Comparison of ENCODE assay signal across 8 cellular contexts in the genomic region with DNA sequence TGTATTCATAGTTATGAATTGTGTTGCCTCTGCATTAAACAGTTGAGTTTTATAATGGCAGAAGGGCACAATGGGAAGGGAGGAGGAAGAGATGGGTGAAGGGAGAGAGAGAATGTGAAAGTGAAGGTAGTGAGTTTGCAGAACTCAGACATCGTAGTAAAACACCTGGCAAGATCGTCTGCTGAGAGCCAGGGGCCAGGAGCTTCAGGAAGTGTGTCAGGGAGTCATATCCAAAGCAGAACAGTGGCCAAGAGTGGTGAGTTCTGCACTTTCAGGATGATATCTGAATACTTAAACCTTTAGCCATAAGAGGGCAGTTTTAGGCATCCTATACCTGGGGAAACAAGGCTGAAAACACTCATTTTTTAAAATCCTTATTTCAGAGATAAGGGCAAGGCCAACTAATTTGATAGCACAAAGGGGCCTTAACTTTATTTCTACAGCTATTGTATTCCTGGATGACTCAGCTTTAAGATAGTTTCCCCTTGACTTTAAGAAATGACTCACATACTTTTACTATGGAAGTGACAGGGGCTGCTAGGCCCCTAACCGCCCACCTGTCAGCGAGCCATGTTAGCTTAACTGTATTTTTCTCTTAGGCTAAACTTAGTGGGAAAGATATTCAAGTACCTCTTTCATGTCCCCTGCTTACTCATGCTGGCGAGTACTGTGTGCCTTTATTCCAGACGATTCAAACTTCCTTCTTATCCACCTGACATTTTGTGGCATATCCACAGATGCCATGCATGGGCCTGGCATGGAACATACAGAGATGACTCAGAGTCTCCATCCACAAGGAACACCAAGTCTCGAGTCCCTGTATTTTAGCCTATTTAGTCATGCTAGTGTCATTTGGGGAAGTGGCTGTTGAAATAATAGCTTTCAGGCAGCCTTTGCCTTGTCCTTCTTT. TPM values are rescaled to one million over a fixed set of nuclear protein-coding genes. Genes with fewer than 3 reads are reported as not detected.
A peak's percentile ranks its signal among the peaks of the same experiment; 100 is the strongest.
DNase-seq lines count a peak whose midpoint lies in the region; ATAC-seq and TF ChIP-seq lines count a peak whose summit lies in the region.

No MANE protein-coding gene starts in this region.

- no peaks in the 10 kb centered on the region for H3K4me1 Mint-ChIP-seq in CD4-positive, alpha-beta T cell (ENCODE audit: low read depth)
- peaks cover 35% of the 10 kb centered on the region for H3K4me1 Mint-ChIP-seq in activated CD8-positive, alpha-beta T cell treated with anti-CD3 and anti-CD28 coated beads for 36 hours (ENCODE audit: low read depth)

- intact Hi-C loops in CD4-positive, alpha-beta T cell (cut with DNase I, micrococcal nuclease), result no loop called here
- intact Hi-C loops in activated CD8-positive, alpha-beta T cell treated with anti-CD3 and anti-CD28 coated beads for 36 hours (cut with micrococcal nuclease), result no loop called here

- POLR2A ChIA-PET in CD4-positive, alpha-beta T cell (lab: Charles Lee), result no interaction called here
- POLR2A ChIA-PET in activated CD8-positive, alpha-beta T cell treated with anti-CD3 and anti-CD28 coated beads for 36 hours (lab: Charles Lee), result interaction anchor here (0.7 to 2.8 kb wide), 7 partner anchors 10 to 272 kb away, joined by 3 to 16 read pairs (median 4); a partner anchor contains a TSS

- no peak overlapping the region for H3K4me3 Mint-ChIP-seq in CD4-positive, alpha-beta T cell
- H3K4me3 Mint-ChIP-seq in activated CD8-positive, alpha-beta T cell treated with anti-CD3 and anti-CD28 coated beads for 36 hours, result peak overlapping the region; percentile 48

- H3K27ac Mint-ChIP-seq in CD4-positive, alpha-beta T cell, result peak overlapping the region; percentile 16
- H3K27ac Mint-ChIP-seq in activated CD8-positive, alpha-beta T cell treated with anti-CD3 and anti-CD28 coated beads for 36 hours, result peak overlapping the region; percentile 90

- in situ Hi-C loops in G401 (cut with HindIII; ENCODE audit: low sequenced_read_pairs), result no loop called here

- no peaks in the 10 kb centered on the region for H3K9me3 Mint-ChIP-seq in CD4-positive, alpha-beta T cell
- no peaks in the 10 kb centered on the region for H3K9me3 Mint-ChIP-seq in activated CD8-positive, alpha-beta T cell treated with anti-CD3 and anti-CD28 coated beads for 36 hours

- H3K36me3 Mint-ChIP-seq in CD4-positive, alpha-beta T cell (ENCODE audit: low read depth), result peaks cover 23% of the 10 kb centered on the region
- H3K36me3 Mint-ChIP-seq in activated CD8-positive, alpha-beta T cell treated with anti-CD3 and anti-CD28 coated beads for 36 hours (ENCODE audit: low read depth), result peaks cover 10% of the 10 kb centered on the region

- DNase-seq in CD4-positive, alpha-beta T cell, result no peak
- DNase-seq in activated CD8-positive, alpha-beta T cell treated with anti-CD3 and anti-CD28 coated beads for 36 hours, result peak; percentile 86
- DNase-seq in fibroblast of peridontal ligament (ENCODE audit: extremely low read depth), result peak; percentile 35
- peak; percentile 85 for DNase-seq in stimulated activated CD4-positive, alpha-beta T cell treated with anti-CD3 and anti-CD28 coated beads, Interleukin-15, amount 100 ng/mL, for 24 hours
- DNase-seq in G401 (ENCODE audit: low spot score), result no peak
- DNase-seq in mesenteric fat pad (ENCODE audit: low spot score), result no peak

- no peaks in the 10 kb centered on the region for H3K9me3 ChIP-seq in CD4-positive, alpha-beta T cell (ENCODE audit: control insufficient read depth, low read length)

- TF ChIP-seq CTCF in CD4-positive, alpha-beta T cell (IDR thresholded peaks at IDR 0.05), result no peak
- no peak for TF ChIP-seq CTCF in activated CD8-positive, alpha-beta T cell treated with anti-CD3 and anti-CD28 coated beads for 36 hours (IDR thresholded peaks at IDR 0.05)

- CTCF ChIA-PET in CD4-positive, alpha-beta T cell (lab: Charles Lee), result interaction anchor here (0.8 to 1.7 kb wide), 4 partner anchors 10 to 110 kb away, joined by 3 to 8 read pairs (median 4); no protein-coding TSS in a partner anchor
- CTCF ChIA-PET in activated CD8-positive, alpha-beta T cell treated with anti-CD3 and anti-CD28 coated beads for 36 hours (lab: Charles Lee), result interaction anchor here (0.7 to 5.8 kb wide), 22 partner anchors 8 to 263 kb away, joined by 3 to 72 read pairs (median 4); a partner anchor contains a TSS

- ATAC-seq in CD4-positive, alpha-beta T cell (ENCODE audit: poor library complexity), result no peak
- peak; percentile 74 for ATAC-seq in GM19468 (IDR thresholded peaks at IDR 0.05; ENCODE audit: extremely low read depth, unreplicated experiment)
- ATAC-seq in HG03521 (IDR thresholded peaks at IDR 0.05; ENCODE audit: unreplicated experiment), result peak; percentile 54
- peak; percentile 88 for ATAC-seq in activated CD8-positive, alpha-beta T cell treated with anti-CD3 and anti-CD28 coated beads for 36 hours

- H3K27me3 ChIP-seq in CD4-positive, alpha-beta T cell (ENCODE audit: control insufficient read depth, insufficient read depth, low read length), result no peaks in the 10 kb centered on the region

- H3K27ac ChIP-seq in CD4-positive, alpha-beta T cell (ENCODE audit: low read depth, low read length), result no peak overlapping the region

- H3K27me3 Mint-ChIP-seq in CD4-positive, alpha-beta T cell, result no peaks in the 10 kb centered on the region
- no peaks in the 10 kb centered on the region for H3K27me3 Mint-ChIP-seq in activated CD8-positive, alpha-beta T cell treated with anti-CD3 and anti-CD28 coated beads for 36 hours

RNA-seq across cellular contexts. Expression of a gene that starts 53.9 kb away (rescaled TPM):
- total RNA-seq in CD4-positive, alpha-beta T cell, result not detected
- not detected for total RNA-seq in activated CD8-positive, alpha-beta T cell treated with anti-CD3 and anti-CD28 coated beads for 36 hours
- total RNA-seq in G401 (2014; rRNA removed; shearing (Covaris generic)), result 0.95 and 6.6 TPM in 2 replicates
- total RNA-seq in mesenteric fat pad, result not detected

Comparison
In these comparisons a context has a peak if more than half of its experiments do, and no peak if none do; other contexts are left out.
1. DNase-seq: peak in activated CD8-positive, alpha-beta T cell treated with anti-CD3 and anti-CD28 coated beads for 36 hours (single experiment), fibroblast of peridontal ligament (single experiment) and stimulated activated CD4-positive, alpha-beta T cell treated with anti-CD3 and anti-CD28 coated beads, Interleukin-15, amount 100 ng/mL, for 24 hours (single experiment); none in CD4-positive, alpha-beta T cell (0 of 10), G401 (single experiment) and mesenteric fat pad (single experiment).